ENCODE assay signal across 8 cellular contexts in the genomic region with DNA sequence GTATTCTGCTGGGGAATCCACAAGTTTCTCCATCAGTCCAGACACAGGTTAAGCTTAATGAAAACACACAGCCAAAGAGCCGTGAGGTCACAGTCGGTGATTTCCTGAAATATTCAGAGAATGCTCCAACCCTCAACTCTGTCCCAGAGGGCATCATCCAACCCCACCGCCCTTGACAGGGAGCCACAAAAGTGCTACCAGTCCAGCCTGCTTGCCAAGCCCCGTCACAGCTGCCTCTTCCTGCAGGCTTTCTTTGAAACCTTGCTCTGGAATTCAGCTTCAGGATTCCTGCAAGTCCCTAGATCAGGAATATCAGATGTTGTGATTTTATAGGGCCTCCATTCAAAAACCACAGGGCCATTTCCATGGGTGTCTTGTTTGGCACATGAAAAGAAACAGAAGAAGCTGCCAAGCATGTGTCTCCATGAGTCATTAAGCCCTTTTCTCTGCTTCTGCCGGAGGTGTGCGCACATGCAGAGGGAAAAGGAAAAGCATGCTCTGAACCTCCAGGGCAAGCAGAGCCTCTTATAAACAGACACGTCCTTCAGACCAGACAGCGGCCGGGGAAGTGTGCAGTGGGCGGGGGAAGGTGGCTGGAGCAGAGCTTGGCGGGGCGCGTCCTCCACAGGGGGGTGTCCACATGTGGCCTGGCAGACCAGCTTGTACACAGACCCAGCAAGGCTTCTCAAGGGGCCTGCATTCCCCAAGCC.
DNase-seq lines count a peak whose midpoint lies in the region; ATAC-seq and FAIRE-seq lines count a peak whose summit lies in the region.

No MANE protein-coding gene starts in this region.

- CTCF ChIA-PET in activated CD4-positive, alpha-beta memory T cell treated with anti-CD3 and anti-CD28 coated beads for 36 hours (lab: Charles Lee): interaction anchor here (0.8 to 10.9 kb wide), 6 partner anchors 10 to 320 kb away, joined by 3 to 147 read pairs (median 8); no protein-coding TSS in a partner anchor

- POLR2A ChIA-PET in activated CD4-positive, alpha-beta memory T cell treated with anti-CD3 and anti-CD28 coated beads for 36 hours (lab: Charles Lee): interaction anchor here (0.7 to 2.0 kb wide), 9 partner anchors 9 to 323 kb away, joined by 3 to 8 read pairs (median 4); a partner anchor contains a TSS

- peaks cover 70% of the 10 kb centered on the region for H3K4me1 Mint-ChIP-seq in activated CD4-positive, alpha-beta memory T cell treated with anti-CD3 and anti-CD28 coated beads for 36 hours (ENCODE audit: low read depth)

- 34 to 42% (median 39%) methylated on average over 13 of the region's 13 CpGs for WGBS in small intestine, 3 donors

- FAIRE-seq in small intestine (lab: Jason Lieb, UNC): no peak

- peaks cover 0 to 3% of the 10 kb centered on the region in 2 donors for H3K4me1 ChIP-seq in small intestine (ENCODE audit: control insufficient read depth in 2 of 2, insufficient read depth in 1 of 2, low read depth in 1 of 2, low read length in 1 of 2)

- peak overlapping the region; percentile 92 for H3K27ac Mint-ChIP-seq in activated CD4-positive, alpha-beta memory T cell treated with anti-CD3 and anti-CD28 coated beads for 36 hours

- H3K36me3 Mint-ChIP-seq in activated CD4-positive, alpha-beta memory T cell treated with anti-CD3 and anti-CD28 coated beads for 36 hours: peaks cover 15% of the 10 kb centered on the region

- intact Hi-C loops in activated CD4-positive, alpha-beta memory T cell treated with anti-CD3 and anti-CD28 coated beads for 36 hours (cut with micrococcal nuclease): loop anchor here (2.0 to 10.0 kb wide), 2 partner anchors 16 to 1018 kb away; no protein-coding TSS in a partner anchor

- DNase-seq in activated naive CD4-positive, alpha-beta T cell treated with Interleukin-2 at 50 U/mL for 16 hours: peak; percentile 35
- DNase-seq in activated naive CD4-positive, alpha-beta T cell (lab: John Stamatoyannopoulos, UW): no peak
- peak; percentile 68 for DNase-seq in activated CD4-positive, alpha-beta memory T cell treated with anti-CD3 and anti-CD28 coated beads for 36 hours
- DNase-seq in glomerular endothelial cell (ENCODE audit: extremely low read depth, low read depth, low spot score): peak; percentile 22
- peak; percentile 20 for DNase-seq in small intestine
- no peak for DNase-seq in NCI-H1092 treated with DMSO at 0.1 percent for 48 hours (lab: John Stamatoyannopoulos, UW)
- no peak for DNase-seq in NAMALWA (ENCODE audit: low spot score)

- H3K27me3 ChIP-seq in small intestine (ENCODE audit: control insufficient read depth in 2 of 2, insufficient read depth in 2 of 2, low read length in 2 of 2): no peaks in the 10 kb centered on the region

- no peak overlapping the region for H3K4me3 Mint-ChIP-seq in activated CD4-positive, alpha-beta memory T cell treated with anti-CD3 and anti-CD28 coated beads for 36 hours

- H3K9me3 ChIP-seq in small intestine (ENCODE audit: control insufficient read depth, low read depth): no peaks in the 10 kb centered on the region

- H3K27me3 Mint-ChIP-seq in activated CD4-positive, alpha-beta memory T cell treated with anti-CD3 and anti-CD28 coated beads for 36 hours: no peaks in the 10 kb centered on the region

- H3K36me3 ChIP-seq in small intestine (ENCODE audit: control insufficient read depth in 2 of 2, insufficient read depth in 2 of 2, low read length in 2 of 2): no peaks in the 10 kb centered on the region

- peak overlapping the region in 1 of 2 donors; percentile 17 for H3K27ac ChIP-seq in small intestine (ENCODE audit: low read depth in 1 of 2, low read length in 1 of 2)

- ATAC-seq in HG02588 (IDR thresholded peaks at IDR 0.05; ENCODE audit: unreplicated experiment): no peak

- H3K9me3 Mint-ChIP-seq in activated CD4-positive, alpha-beta memory T cell treated with anti-CD3 and anti-CD28 coated beads for 36 hours: peaks cover 13% of the 10 kb centered on the region

- no peak overlapping the region for H3K4me3 ChIP-seq in small intestine (ENCODE audit: low read depth in 1 of 2, low read length in 2 of 2)

Comparison
In these comparisons a context has a peak if more than half of its experiments do, and no peak if none do; other contexts are left out.
1. DNase-seq: peak in activated naive CD4-positive, alpha-beta T cell treated with Interleukin-2 at 50 U/mL for 16 hours (single experiment), activated CD4-positive, alpha-beta memory T cell treated with anti-CD3 and anti-CD28 coated beads for 36 hours (single experiment), glomerular endothelial cell (single experiment) and small intestine (single experiment); none in activated naive CD4-positive, alpha-beta T cell (0 of 4), NCI-H1092 treated with DMSO at 0.1 percent for 48 hours (single experiment) and NAMALWA (single experiment).